In genomic region chr5:143354025-143354424, GRCh38 we compare ENCODE assay signal across 11 cellular contexts. TPM values are rescaled to one million over a fixed set of nuclear protein-coding genes. Genes with fewer than 3 reads are reported as not detected.
DNase-seq lines count a peak whose midpoint lies in the region; ATAC-seq, FAIRE-seq and TF ChIP-seq lines count a peak whose summit lies in the region.
"Had no signal": no experiment of that assay in that cellular context is flagged by ENCODE, and none has a peak within 500 bp of the region (broad histone marks: within the 10 kb centered on the region; RNA-seq: fewer than 3 reads in every experiment).

No MANE protein-coding gene starts in this region.

- ATAC-seq in HG03280 (IDR thresholded peaks at IDR 0.05; ENCODE audit: unreplicated experiment) (peak; percentile 42), HG02623 (IDR thresholded peaks at IDR 0.05; ENCODE audit: unreplicated experiment) (no peak)
- ATAC-seq: heart left ventricle had no signal

- H3K4me3 ChIP-seq in astrocyte of the spinal cord (ENCODE audit: low read depth, low read length) (no peak overlapping the region), skin epidermis (no peak overlapping the region), A673 (ENCODE audit: low read depth, low read length, poor library complexity, severe bottlenecking) (no peak overlapping the region)

- CTCF ChIA-PET in A673 (lab: Charles Lee) = no interaction called here

- in situ Hi-C loops in astrocyte of the spinal cord (cut with HindIII; ENCODE audit: low sequenced_read_pairs) = no loop called here

- H3K36me3 ChIP-seq in A673 (ENCODE audit: insufficient read depth, low read length, poor library complexity, severe bottlenecking) = no peaks in the 10 kb centered on the region
- H3K36me3 ChIP-seq: heart left ventricle had no signal

- H3K9me3 ChIP-seq in A673 (ENCODE audit: low read depth, low read length, poor library complexity, severe bottlenecking) = no peaks in the 10 kb centered on the region
- H3K9me3 ChIP-seq: heart left ventricle had no signal

- H3K27me3 ChIP-seq in A673 (replicated peaks; ENCODE audit: insufficient read depth, low read depth, low read length, poor library complexity) = no peaks in the 10 kb centered on the region
- H3K27me3 ChIP-seq: heart left ventricle had no signal

- no peak for TF ChIP-seq CTCF in astrocyte of the spinal cord (IDR thresholded peaks at IDR 0.05; ENCODE audit: low read depth, low read length)
- TF ChIP-seq CTCF in A673 (conservative IDR thresholded peaks at IDR 0.05; ENCODE audit: low read depth, low read length) = no peak

- peak overlapping the region in 13 of 21 experiments; percentile 3 to 76 (median 35) for H3K27ac ChIP-seq in skin epidermis
- H3K27ac ChIP-seq in A673 (ENCODE audit: low read depth, low read length, poor library complexity, severe bottlenecking) = no peak overlapping the region

- POLR2A ChIA-PET in A673 (lab: Charles Lee; ENCODE audit: low non-redundant PET) = no interaction called here

- H3K4me1 ChIP-seq in A673 (ENCODE audit: insufficient read depth, low read length, poor library complexity, severe bottlenecking) = peaks cover 13% of the 10 kb centered on the region

- DNase-seq in GM19239 (ENCODE audit: insufficient read length, low spot score) = no peak
- peak; percentile 38 for DNase-seq in astrocyte of the spinal cord (ENCODE audit: low read depth, low spot score)
- no peak for DNase-seq in A673 (ENCODE audit: low spot score)
- DNase-seq in A172 (ENCODE audit: low spot score) = no peak
- no peak for DNase-seq in NCI-H510A (lab: John Stamatoyannopoulos, UW)
- DNase-seq: GDM1, heart left ventricle, NCI-H2227 treated with DMSO at 0.1 percent for 48 hours had no signal

- FAIRE-seq in GM19239 (lab: Jason Lieb, UNC) = peak; percentile 95

- BruUV-seq in A673 (replicated peaks; lab: Mats Ljungman, UMichigan) = no TSS peak

- intact Hi-C loops in A673 (cut with micrococcal nuclease; ENCODE audit: unreplicated experiment) = no loop called here

RNA-seq across cellular contexts. Expression of gene NR3C1, which starts 49.5 kb away (rescaled TPM):
- total RNA-seq in A673 (2021) = 12.7 and 15.3 TPM in 2 replicates
- total RNA-seq in A172 (2014; rRNA removed; shearing (Covaris generic)) = 35.3 and 42.1 TPM in 2 replicates
